1 cellular context compared by ENCODE assay signal in the genomic region with DNA sequence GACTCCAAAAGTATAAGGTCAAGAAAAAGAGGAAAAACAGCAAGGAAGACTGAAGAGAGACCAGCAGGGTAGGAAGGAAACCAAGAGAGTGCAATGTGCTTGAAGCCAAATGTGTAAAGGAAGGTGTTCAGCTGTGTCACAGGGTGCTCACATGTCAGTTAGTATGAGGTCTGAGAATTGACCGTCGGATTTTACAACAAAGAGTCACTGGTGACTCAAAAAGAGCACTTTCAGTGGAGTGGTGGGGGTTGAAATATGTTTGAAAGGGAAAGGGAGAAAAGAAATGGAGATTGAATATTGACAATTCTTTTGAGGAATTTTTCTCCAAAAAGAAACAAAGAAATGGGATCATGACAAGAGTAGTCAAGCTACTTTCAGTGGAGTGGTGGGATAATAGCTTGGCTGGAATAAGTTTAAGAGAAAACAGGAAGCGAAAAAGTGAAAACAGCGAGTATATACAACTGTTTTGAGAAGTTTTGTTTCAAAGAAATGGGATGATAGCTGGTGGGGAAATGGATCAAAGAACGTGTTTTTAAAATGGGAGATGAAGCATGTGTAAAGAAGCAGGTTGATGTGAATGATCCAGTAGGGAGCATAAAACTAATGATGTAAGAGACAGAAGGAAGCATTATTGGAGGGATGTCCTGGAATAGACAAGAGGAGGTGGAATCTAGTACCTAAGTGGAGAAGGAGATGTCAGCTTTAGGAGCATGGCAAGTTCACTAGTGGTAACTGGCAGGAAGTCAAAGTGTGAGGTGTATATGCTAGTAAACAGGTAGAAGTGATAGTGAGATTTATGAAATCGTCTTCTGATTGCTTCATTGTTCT.
TF ChIP-seq lines count a peak whose summit lies in the region.

No MANE protein-coding gene starts in this region.

TF ChIP-seq in SK-N-SH treated with all-trans-retinoic acid at 6 μM for 48 hours, 23 proteins besides CTCF, POLR2A, EP300 and RAD21 (continued from another document):
- TF ChIP-seq ZNF8 (CRISPR knock-in tag; IDR thresholded peaks at IDR 0.05): no peak
- TF ChIP-seq ESRRG (CRISPR knock-in tag; IDR thresholded peaks at IDR 0.05): no peak
